ENCODE assay signal across 33 cellular contexts in genomic region chr11:117449111-117449693, GRCh38.
DNase-seq lines count a peak whose midpoint lies in the region; ATAC-seq, FAIRE-seq and TF ChIP-seq lines count a peak whose summit lies in the region.
"Had no signal": no experiment of that assay in that cellular context is flagged by ENCODE, and none has a peak within 500 bp of the region (broad histone marks: within the 10 kb centered on the region; RNA-seq: fewer than 3 reads in every experiment).

No MANE protein-coding gene starts in this region.

- no peak overlapping the region for H3K4me3 Mint-ChIP-seq in nephron progenitor cell
- H3K4me3 Mint-ChIP-seq: activated naive CD8-positive, alpha-beta T cell; CD4-positive, CD25-positive, alpha-beta regulatory T cell; IgD-negative memory B cell; immature natural killer cell; WTC11 had no signal

- no peaks in the 10 kb centered on the region for H3K27me3 ChIP-seq in BE2C
- H3K27me3 ChIP-seq: right lobe of liver had no signal

- no peak for TF ChIP-seq CTCF in nephron progenitor cell (IDR thresholded peaks at IDR 0.05)
- TF ChIP-seq CTCF in BE2C (IDR thresholded peaks at IDR 0.05; ENCODE audit: low read depth, low read length), result no peak

- TF ChIP-seq POLR2A in H54 (IDR thresholded peaks at IDR 0.05; ENCODE audit: low read depth, low read length), result no peak

- no peak for FAIRE-seq in H54 (lab: Jason Lieb, UNC)
- FAIRE-seq: A204.1, bronchial epithelial cell, colon, GM12892 had no signal

- peaks cover 17% of the 10 kb centered on the region for H3K9me3 Mint-ChIP-seq in nephron progenitor cell

- H3K4me1 Mint-ChIP-seq in nephron progenitor cell, result peaks cover 1% of the 10 kb centered on the region
- H3K4me1 Mint-ChIP-seq: CD4-positive, CD25-positive, alpha-beta regulatory T cell; IgD-negative memory B cell; immature natural killer cell; WTC11 had no signal

- H3K27ac Mint-ChIP-seq in nephron progenitor cell, result peak overlapping the region; percentile 9
- H3K27ac Mint-ChIP-seq: activated naive CD8-positive, alpha-beta T cell; CD4-positive, CD25-positive, alpha-beta regulatory T cell; IgD-negative memory B cell; immature natural killer cell; WTC11 had no signal

- peaks cover 11% of the 10 kb centered on the region for H3K4me1 ChIP-seq in BE2C
- H3K4me1 ChIP-seq: right lobe of liver, transverse colon had no signal

- H3K36me3 Mint-ChIP-seq in nephron progenitor cell (ENCODE audit: low read depth), result peaks cover 4% of the 10 kb centered on the region
- H3K36me3 Mint-ChIP-seq: activated naive CD8-positive, alpha-beta T cell; CD4-positive, CD25-positive, alpha-beta regulatory T cell had no signal

- H3K9me3 ChIP-seq in BE2C, result peaks cover 4% of the 10 kb centered on the region; the same call in 1 of the 2 replicates
- H3K9me3 ChIP-seq: neutrophil had no signal

- H3K4me3 ChIP-seq in BE2C (ENCODE audit: low read depth, low read length), result no peak overlapping the region
- H3K4me3 ChIP-seq: gastroesophageal sphincter, left lung, right lobe of liver, transverse colon had no signal

- DNase-seq in 8988T (peak; percentile 64), H54 (ENCODE audit: insufficient read length, low spot score) (peak; percentile 26), RPMI7951 (ENCODE audit: low read depth) (peak; percentile 26), nephron progenitor cell (no peak), BE2C (no peak), AG08396 (ENCODE audit: low spot score) (no peak)
- DNase-seq: activated CD4-positive, alpha-beta T cell treated with anti-CD3 and anti-CD28 coated beads, Interleukin-2, amount 50 U/mL, for 1 hour; activated effector memory CD4-positive, alpha-beta T cell treated with Interleukin-2 at 50 U/mL for 16 hours; activated T-cell treated with anti-CD3 and anti-CD28 coated beads, Interleukin-2, amount 50 U/mL, for 1 hour; aorta; CD4-positive, CD25-positive, alpha-beta regulatory T cell; hypothalamus; immature natural killer cell; left lung; mesenchymal stem cell; NCI-H146; NCI-H446 treated with DMSO at 0.1 percent for 48 hours; right lobe of liver; stimulated activated CD4-positive, alpha-beta T cell treated with anti-CD3 and anti-CD28 coated beads, Interleukin-4, amount 100 ng/mL, for 4 hours; T-helper 1 cell; transverse colon had no signal

- H3K27me3 Mint-ChIP-seq in nephron progenitor cell (ENCODE audit: low read depth, poor library complexity), result peaks cover 68% of the 10 kb centered on the region
- H3K27me3 Mint-ChIP-seq: CD4-positive, CD25-positive, alpha-beta regulatory T cell had no signal

- no peaks in the 10 kb centered on the region for H3K36me3 ChIP-seq in BE2C
- H3K36me3 ChIP-seq: gastroesophageal sphincter, left lung, neutrophil, right lobe of liver, transverse colon had no signal

- ATAC-seq in GM18519 (IDR thresholded peaks at IDR 0.05; ENCODE audit: low FRiP score, unreplicated experiment) (no peak), HG02588 (IDR thresholded peaks at IDR 0.05; ENCODE audit: unreplicated experiment) (no peak)
- ATAC-seq: gastroesophageal sphincter, HCT116, left lung, WTC11 had no signal

Comparison
In these comparisons a context has a peak if more than half of its experiments do, and no peak if none do; other contexts are left out.
1. DNase-seq: peak in 8988T (single experiment), H54 (single experiment) and RPMI7951 (single experiment); none in nephron progenitor cell (single experiment), BE2C (single experiment) and AG08396 (single experiment).